38 cellular contexts compared by ENCODE assay signal in the genomic region with DNA sequence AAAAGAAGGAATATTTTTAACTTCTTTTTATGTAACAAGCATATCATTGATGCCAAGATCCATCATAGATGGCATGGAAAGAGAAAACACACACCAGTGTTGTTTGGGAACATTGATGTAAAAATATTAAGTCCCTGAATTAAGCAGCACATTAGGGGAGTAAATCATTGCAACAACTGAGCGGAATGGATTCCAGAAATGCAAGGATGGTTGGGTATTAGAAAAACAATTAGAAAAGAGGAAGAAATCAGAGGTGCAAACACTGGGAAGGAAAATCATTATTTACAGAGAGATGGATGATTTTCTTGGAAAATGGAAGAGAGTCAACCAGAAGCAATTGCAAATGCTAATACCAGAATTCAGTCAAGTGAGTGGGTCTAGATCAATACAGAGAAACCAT. TPM values are rescaled to one million over a fixed set of nuclear protein-coding genes. Genes with fewer than 3 reads are reported as not detected.
DNase-seq lines count a peak whose midpoint lies in the region; ATAC-seq, FAIRE-seq and TF ChIP-seq lines count a peak whose summit lies in the region.
"Had no signal": no experiment of that assay in that cellular context is flagged by ENCODE, and none has a peak within 500 bp of the region (broad histone marks: within the 10 kb centered on the region; RNA-seq: fewer than 3 reads in every experiment).

No MANE protein-coding gene starts in this region.

- peak overlapping the region; percentile 4 for H3K27ac Mint-ChIP-seq in memory B cell
- H3K27ac Mint-ChIP-seq: B cell; CD14-positive monocyte; CD4-positive, alpha-beta memory T cell; CD4-positive, alpha-beta T cell; CD4-positive, CD25-positive, alpha-beta regulatory T cell; CD8-positive, alpha-beta memory T cell; CD8-positive, alpha-beta T cell had no signal

- no peaks in the 10 kb centered on the region for H3K9me3 ChIP-seq in HEK293 (ENCODE audit: control insufficient read depth, insufficient read depth, low read depth, low read length)
- peaks cover 4% of the 10 kb centered on the region for H3K9me3 ChIP-seq in GM12878 (replicated peaks; ENCODE audit: control insufficient read depth, insufficient read depth, low read length)
- no peaks in the 10 kb centered on the region for H3K9me3 ChIP-seq in K562 (replicated peaks; ENCODE audit: control insufficient read depth, insufficient read depth, low read depth, low read length)
- H3K9me3 ChIP-seq in Karpas-422 (ENCODE audit: low read length), result no peaks in the 10 kb centered on the region
- H3K9me3 ChIP-seq: BE2C had no signal

- no peak overlapping the region for H3K9ac ChIP-seq in GM12878 (ENCODE audit: control insufficient read depth, insufficient read depth, low read length)
- H3K9ac ChIP-seq in K562 (ENCODE audit: insufficient read depth in 1 of 2, low read depth in 2 of 2, low read length in 2 of 2), result no peak overlapping the region
- H3K9ac ChIP-seq in Karpas-422 (ENCODE audit: low read length), result no peak overlapping the region
- H3K9ac ChIP-seq: BLaER1; BLaER1 treated with 17β-estradiol and CSF1 and Interleukin-3, amounts not matched to agents 10 nM and 100 nM had no signal

- H3K27me3 ChIP-seq in GM12878 (replicated peaks in 1 of 2; ENCODE audit: control insufficient read depth in 2 of 2, insufficient read depth in 2 of 2, low read length in 1 of 2) (no peaks in the 10 kb centered on the region), K562 (ENCODE audit: control insufficient read depth in 2 of 2, insufficient read depth in 2 of 2, low read length in 2 of 2) (peaks cover 0 to 32% of the 10 kb centered on the region in 2 experiments; a peak in 2 of 5 replicates), Karpas-422 (ENCODE audit: low read length) (no peaks in the 10 kb centered on the region)
- H3K27me3 ChIP-seq: BE2C, BLaER1 had no signal

- ATAC-seq in GM12878 (no peak), K562 (no peak), memory B cell (ENCODE audit: low read depth) (no peak), HG02588 (IDR thresholded peaks at IDR 0.05; ENCODE audit: unreplicated experiment) (no peak)
- ATAC-seq: A549; CD8-positive, alpha-beta T cell had no signal

- SMC1A ChIA-PET in GM12878 (lab: Charles Lee; ENCODE audit: uncharacterized antibody, unreplicated experiment), result no interaction called here

- DNase-seq in GM12878 (ENCODE audit: low read depth, low spot score), result no peak
- DNase-seq in K562 (ENCODE audit: extremely low read depth in 1 of 4, low spot score in 3 of 4), result no peak
- no peak for DNase-seq in memory B cell (ENCODE audit: low spot score in 2 of 2)
- DNase-seq in dermis blood vessel endothelial cell, result no peak
- DNase-seq in Karpas-422, result no peak
- DNase-seq in HUDEP-2 (lab: John Stamatoyannopoulos, UW; ENCODE audit: unreplicated experiment in 76 of 76), result no peak
- DNase-seq: 8988T; ACHN; AML-193; BE2C; C1 segment of cervical spinal cord; Caco-2; Calu3; CD4-positive, alpha-beta memory T cell; CD4-positive, alpha-beta T cell; CD4-positive, CD25-positive, alpha-beta regulatory T cell; CD8-positive, alpha-beta T cell; COR-L47; DMS 273 treated with DMSO at 0.1 percent for 48 hours; DMS153; DMS53; DMS79; DMS79 treated with DMSO at 0.1 percent for 48 hours; DND-41; EL had no signal

- in situ Hi-C loops in GM12878 (cut with MboI), result no loop called here
- in situ Hi-C loops in K562 (cut with MboI), result no loop called here

- H2AFZ ChIP-seq in GM12878 (ENCODE audit: control insufficient read depth, low read depth, low read length), result no peak overlapping the region
- H2AFZ ChIP-seq in K562 (ENCODE audit: low read depth, low read length), result no peak overlapping the region
- no peak overlapping the region for H2AFZ ChIP-seq in Karpas-422 (ENCODE audit: low read length)

- H3K36me3 Mint-ChIP-seq in memory B cell, result peaks cover 8% of the 10 kb centered on the region
- H3K36me3 Mint-ChIP-seq: CD14-positive monocyte; CD8-positive, alpha-beta memory T cell; CD8-positive, alpha-beta T cell had no signal

- H3K9me1 ChIP-seq in K562 (ENCODE audit: control insufficient read depth, insufficient read depth, low read length), result no peaks in the 10 kb centered on the region

- H3K4me1 Mint-ChIP-seq in memory B cell, result peaks cover 8% of the 10 kb centered on the region

- RAD21 ChIA-PET in GM12878 (lab: Charles Lee; ENCODE audit: unreplicated experiment), result no interaction called here

- H3K4me3 ChIP-seq in HEK293 (ENCODE audit: low read depth, low read length) (no peak overlapping the region), GM12878 (no peak overlapping the region), K562 (no peak overlapping the region), Karpas-422 (ENCODE audit: low read length) (no peak overlapping the region)
- H3K4me3 ChIP-seq: A549; BLaER1; BLaER1 treated with 17β-estradiol and CSF1 and Interleukin-3, amounts not matched to agents 10 nM and 100 nM had no signal

- H3K27ac ChIP-seq in HEK293 (ENCODE audit: extremely low read depth, low read depth, low read length) (no peak overlapping the region), GM12878 (ENCODE audit: control insufficient read depth, insufficient read depth) (no peak overlapping the region), K562 (ENCODE audit: extremely low read depth, low read depth, low read length) (no peak overlapping the region), Karpas-422 (ENCODE audit: low read length) (no peak overlapping the region)
- H3K27ac ChIP-seq: 22Rv1; A549; BLaER1; BLaER1 treated with 17β-estradiol and CSF1 and Interleukin-3, amounts not matched to agents 10 nM and 100 nM; C4-2B had no signal

- H3K9me3 Mint-ChIP-seq in memory B cell, result peaks cover 6% of the 10 kb centered on the region

- WGBS in GM12878 (ENCODE audit: insufficient coverage, insufficient replicate concordance, low lambda C conversion rate, missing lambda C conversion rate), result 95% methylated on average over 1 of the region's 1 CpG
- WGBS in K562 (ENCODE audit: insufficient coverage, low coverage, missing lambda C conversion rate), result 4% methylated on average over 1 of the region's 1 CpG

- H3K4me2 ChIP-seq in GM12878 (ENCODE audit: control insufficient read depth, insufficient read depth) (no peak overlapping the region), K562 (ENCODE audit: insufficient read depth, low read length) (no peak overlapping the region), Karpas-422 (ENCODE audit: low read depth, low read length, poor library complexity, severe bottlenecking) (no peak overlapping the region)
- H3K4me2 ChIP-seq: A549; BLaER1; BLaER1 treated with 17β-estradiol and CSF1 and Interleukin-3, amounts not matched to agents 10 nM and 100 nM had no signal

- no peaks in the 10 kb centered on the region for H3K9me2 ChIP-seq in Karpas-422 (replicated peaks; ENCODE audit: insufficient read depth, low read length)

- TF ChIP-seq POLR2A in GM12878 (IDR thresholded peaks at IDR 0.05; ENCODE audit: low read depth, low read length) (no peak), K562 (conservative IDR thresholded peaks at IDR 0.05) (no peak)

- CTCF ChIA-PET in HEK293 (lab: Yijun Ruan, JAX), result no interaction called here
- CTCF ChIA-PET in GM12878 (lab: Yijun Ruan, JAX), result no interaction called here
- CTCF ChIA-PET in K562 (lab: Yijun Ruan, JAX; ENCODE audit: low intra/inter-chr PET ratio), result no interaction called here

- BruUV-seq in GM12878 (replicated peaks; lab: Mats Ljungman, UMichigan) (no TSS peak), K562 (replicated peaks; lab: Mats Ljungman, UMichigan) (no TSS peak)

- POLR2A ChIA-PET in HEK293 (lab: Yijun Ruan, JAX), result no interaction called here
- POLR2A ChIA-PET in GM12878 (lab: Charles Lee), result no interaction called here
- POLR2A ChIA-PET in K562 (lab: Yijun Ruan, JAX), result interaction anchor here (0.7 kb wide), 1 partner anchor 250 kb away, joined by 3 read pairs; no protein-coding TSS in a partner anchor

- H3K79me2 ChIP-seq in GM12878 (ENCODE audit: control insufficient read depth, insufficient read depth, low read length), result no peaks in the 10 kb centered on the region
- H3K79me2 ChIP-seq in K562 (ENCODE audit: control insufficient read depth, insufficient read depth, low read length), result no peaks in the 10 kb centered on the region
- H3K79me2 ChIP-seq in Karpas-422 (ENCODE audit: low read length), result no peaks in the 10 kb centered on the region

- no peak for TF ChIP-seq EP300 in GM12878 (IDR thresholded peaks at IDR 0.05; ENCODE audit: borderline replicate concordance in 1 of 2, control insufficient read depth in 1 of 2, low read depth in 2 of 2, low read length in 2 of 2)
- no peak for TF ChIP-seq EP300 in K562 (IDR thresholded peaks at IDR 0.05; ENCODE audit: low read length)

- no peak overlapping the region for H3K4me3 Mint-ChIP-seq in memory B cell
- H3K4me3 Mint-ChIP-seq: B cell; CD14-positive monocyte; CD4-positive, alpha-beta memory T cell; CD4-positive, alpha-beta T cell; CD4-positive, CD25-positive, alpha-beta regulatory T cell; CD8-positive, alpha-beta memory T cell; CD8-positive, alpha-beta T cell had no signal

- no peaks in the 10 kb centered on the region for H4K20me1 ChIP-seq in GM12878 (ENCODE audit: control insufficient read depth, insufficient read depth)
- no peaks in the 10 kb centered on the region for H4K20me1 ChIP-seq in K562 (replicated peaks; ENCODE audit: control insufficient read depth, insufficient read depth, low read length)
- 0 out of 2 replicates have a peak, but pooled peaks cover 4% of the 10 kb centered on the region for H4K20me1 ChIP-seq in Karpas-422 (ENCODE audit: insufficient read depth, low read depth, low read length)
- H4K20me1 ChIP-seq: BLaER1 had no signal

- TF ChIP-seq RAD21 in GM12878 (IDR thresholded peaks at IDR 0.05; ENCODE audit: insufficient read depth, low read depth, low read length) (no peak), K562 (CRISPR knock-in tag; conservative IDR thresholded peaks at IDR 0.05 in 1 of 2, IDR thresholded peaks at IDR 0.05 in 1 of 2) (no peak)

- H3K4me1 ChIP-seq in HEK293 (ENCODE audit: control insufficient read depth, insufficient read depth, low read length) (no peaks in the 10 kb centered on the region; the same call in 1 of the 2 replicates), GM12878 (ENCODE audit: control insufficient read depth, insufficient read depth, low read length) (peaks cover 21% of the 10 kb centered on the region), K562 (replicated peaks in 1 of 2; ENCODE audit: control insufficient read depth in 2 of 2, insufficient read depth in 2 of 2, low read length in 2 of 2) (peaks cover 7 to 16% of the 10 kb centered on the region in 2 experiments; a peak in 3 of 5 replicates), Karpas-422 (ENCODE audit: low read length) (peaks cover 6% of the 10 kb centered on the region)

- no peaks in the 10 kb centered on the region for H3K36me3 ChIP-seq in HEK293 (ENCODE audit: control insufficient read depth in 2 of 2, insufficient read depth in 1 of 2, low read length in 2 of 2)
- no peaks in the 10 kb centered on the region for H3K36me3 ChIP-seq in GM12878 (ENCODE audit: control insufficient read depth in 2 of 2, insufficient read depth in 2 of 2, low read length in 1 of 2)
- H3K36me3 ChIP-seq in K562 (ENCODE audit: control insufficient read depth, insufficient read depth, low read length), result no peaks in the 10 kb centered on the region
- H3K36me3 ChIP-seq in Karpas-422 (ENCODE audit: insufficient read depth, low read length), result no peaks in the 10 kb centered on the region
- H3K36me3 ChIP-seq: BE2C, BLaER1 had no signal

- TF ChIP-seq CTCF in HEK293 (tag by site-specific recombination; IDR thresholded peaks at IDR 0.05) (no peak), GM12878 (IDR thresholded peaks at IDR 0.05 in 2 of 3, conservative IDR thresholded peaks at IDR 0.05 in 1 of 3; ENCODE audit: control insufficient read depth in 2 of 3, extremely low read depth in 1 of 3, insufficient read depth in 1 of 3, low read depth in 3 of 3, low read length in 3 of 3) (no peak), K562 (IDR thresholded peaks at IDR 0.05 in 2 of 3, conservative IDR thresholded peaks at IDR 0.05 in 1 of 3; ENCODE audit: insufficient read depth in 2 of 3, low read depth in 1 of 3, low read length in 3 of 3) (no peak)

- FAIRE-seq in GM12878 (lab: Jason Lieb, UNC), result no peak
- no peak for FAIRE-seq in K562 (lab: Jason Lieb, UNC)
- FAIRE-seq: A204.1, A549, D721Med had no signal

- peaks cover 4% of the 10 kb centered on the region for H3K27me3 Mint-ChIP-seq in memory B cell
- H3K27me3 Mint-ChIP-seq: CD4-positive, CD25-positive, alpha-beta regulatory T cell had no signal

- intact Hi-C loops in GM12878 (cut with micrococcal nuclease; ENCODE audit: unreplicated experiment) (no loop called here), K562 (cut with micrococcal nuclease) (no loop called here)

RNA-seq across cellular contexts. Expression of a gene that starts 8.1 kb away (rescaled TPM):
- 43.8 and 47.7 TPM in 2 replicates for total RNA-seq in GM12878 (2013; cell fraction: nucleolus; rRNA removed)
- total RNA-seq in GM12878 (2014; rRNA removed) (3.8 and 5.3 TPM in 2 replicates), GM12878 (2014; rRNA removed; fragmentation: Illumina TruSeq; extraction: Trizol) (1.8 and 2.1 TPM in 2 replicates), GM12878 (2021) (2.8 and 3.5 TPM in 2 replicates), K562 (2014; rRNA removed) (0.33 and 1.2 TPM in 2 replicates), K562 (2014; rRNA removed; fragmentation: Illumina TruSeq; extraction: Trizol) (0.06 and 0.15 TPM in 2 replicates), K562 (2015; rRNA removed; fragmentation: Illumina TruSeq; extraction: Trizol) (0.11 and 0.14 TPM in 2 replicates), K562 (2021) (0.27 and 0.38 TPM in 2 replicates), dermis blood vessel endothelial cell (0.09 and 0.17 TPM in 2 replicates)
- 2.6 TPM for polyA plus RNA-seq in GM12878 (2011; ENCODE audit: low read depth)
- polyA plus RNA-seq in GM12878 (2011; rRNA removed) (3.1 and 5.0 TPM in 2 replicates), GM12878 (2014; fragmentation: Illumina TruSeq; extraction: Trizol) (0.95 and 1.4 TPM in 2 replicates), GM12878 (2014; fragmentation: Nextera tagmentation; extraction: Ambion mirVana) (under 1 TPM in 1 of 2 experiments, not detected in 1; 0.15 TPM), GM12878 (2014; rRNA removed) (4.0 and 4.3 TPM in 2 replicates), GM12878 (2016; fragmentation: Nextera tagmentation; extraction: Ambion mirVana) (under 1 TPM; 0.21 to 0.63 TPM), K562 (2011; rRNA removed) (0.34 and 0.99 TPM in 2 replicates), K562 (2014; fragmentation: Illumina TruSeq; extraction: Trizol) (0.21 TPM in 2 replicates), K562 (2014; fragmentation: Nextera tagmentation; extraction: Ambion mirVana) (not detected), K562 (2014; rRNA removed) (0.07 and 0.36 TPM in 2 replicates)
- polyA plus RNA-seq in GM12878 (2011; cell fraction: cytosol; rRNA removed), result 6.9 and 8.4 TPM in 2 replicates
- 11.2 and 17.9 TPM in 2 replicates for polyA plus RNA-seq in GM12878 (2011; cell fraction: nucleus; rRNA removed)
- 4.0 and 5.9 TPM in 2 replicates for polyA plus RNA-seq in GM12878 (2012)
- 7.4 and 15.5 TPM in 2 replicates for polyA minus RNA-seq in GM12878 (2011; rRNA and poly(A)+ RNA removed)
- polyA minus RNA-seq in GM12878 (2011; cell fraction: cytosol; rRNA and poly(A)+ RNA removed), result 2.7 and 4.4 TPM in 2 replicates
- 7.4 and 7.9 TPM in 2 replicates for polyA minus RNA-seq in GM12878 (2011; cell fraction: nucleus; rRNA and poly(A)+ RNA removed)
- total RNA-seq in K562 (2011; cell fraction: chromatin; rRNA removed; ENCODE audit: low replicate concordance), result 4.9 and 7.8 TPM in 2 replicates
- total RNA-seq in K562 (2011; cell fraction: nucleolus; rRNA removed), result 5.0 and 7.9 TPM in 2 replicates
- 4.7 and 5.7 TPM in 2 replicates for total RNA-seq in K562 (2011; cell fraction: nucleoplasm; rRNA removed)
- polyA plus RNA-seq in K562 (2011; cell fraction: cytosol; rRNA removed), result 0.35 and 0.67 TPM in 2 replicates
- polyA plus RNA-seq in K562 (2011; cell fraction: nucleus; rRNA removed), result 1.3 and 4.0 TPM in 2 replicates
- polyA plus RNA-seq in K562 (2012), result 0.12 and 0.68 TPM in 2 replicates
- 0.24 and 1.5 TPM in 2 replicates for polyA minus RNA-seq in K562 (2011; rRNA and poly(A)+ RNA removed)
- polyA minus RNA-seq in K562 (2011; cell fraction: cytosol; rRNA and poly(A)+ RNA removed), result 1.7 and 1.9 TPM in 2 replicates
- polyA minus RNA-seq in K562 (2011; cell fraction: nucleus; rRNA and poly(A)+ RNA removed), result 1.1 and 1.3 TPM in 2 replicates
- total RNA-seq in Karpas-422 (2014; rRNA removed; shearing (Covaris generic); ENCODE audit: low replicate concordance), result 0.47 TPM in 1 of 2 replicates, not detected in the other
- total RNA-seq: CD8-positive, alpha-beta T cell; Daoy had no signal
- polyA plus RNA-seq: CD14-positive monocyte; CD4-positive, alpha-beta memory T cell; CD8-positive, alpha-beta memory T cell had no signal
